Comparison of ENCODE assay signal across 27 cellular contexts in the genomic region with DNA sequence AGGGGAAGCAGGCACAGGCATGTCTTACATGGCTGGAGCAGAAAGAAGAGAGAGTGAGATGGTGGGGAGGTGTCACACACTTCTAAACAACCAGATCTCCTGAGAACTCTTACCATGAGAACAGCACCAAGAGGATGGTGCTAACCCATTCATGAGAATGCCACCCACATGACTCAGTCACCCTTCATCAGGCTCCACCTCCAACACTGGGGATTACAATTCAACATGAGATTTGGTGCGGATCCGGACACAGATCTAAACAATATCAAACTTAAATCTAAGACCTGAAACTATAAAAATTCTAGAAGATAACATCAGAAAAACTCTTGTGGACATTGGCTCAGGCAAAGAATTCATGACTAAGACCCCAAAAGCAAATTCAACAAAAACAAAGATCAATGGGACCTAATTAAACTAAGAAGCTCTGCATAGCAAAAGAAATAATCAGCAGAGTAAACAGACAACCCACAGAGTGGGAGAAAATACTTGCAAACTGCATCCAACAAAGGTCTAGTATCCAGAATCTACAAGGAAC.
"Had no signal": no experiment of that assay in that cellular context is flagged by ENCODE, and none has a peak within 500 bp of the region (broad histone marks: within the 10 kb centered on the region; RNA-seq: fewer than 3 reads in every experiment).

No MANE protein-coding gene starts in this region.

- FAIRE-seq: islet of Langerhans, small intestine had no signal

- H3K4me1 ChIP-seq: breast epithelium, uterus had no signal

- H3K27ac ChIP-seq: adrenal gland, ascending aorta, breast epithelium, esophagus muscularis mucosa, gastroesophageal sphincter, parathyroid adenoma, right lobe of liver, uterus had no signal

- H3K27me3 ChIP-seq: adrenal gland, ascending aorta, breast epithelium, esophagus muscularis mucosa, gastroesophageal sphincter, right lobe of liver, uterus had no signal

- H3K36me3 ChIP-seq: adrenal gland, ascending aorta, breast epithelium, esophagus muscularis mucosa, gastroesophageal sphincter, right lobe of liver, uterus had no signal

- H3K4me3 ChIP-seq: adrenal gland, ascending aorta, breast epithelium, esophagus muscularis mucosa, gastroesophageal sphincter, mucosa of descending colon, right lobe of liver, uterus had no signal

- H3K9me3 ChIP-seq: adrenal gland, ascending aorta, breast epithelium, esophagus muscularis mucosa, gastroesophageal sphincter, mucosa of descending colon, right lobe of liver, uterus had no signal

- ATAC-seq: activated CD8-positive, alpha-beta T cell treated with anti-CD3 and anti-CD28 coated beads, Interleukin-2, amount 10 ng/mL, durations not matched to agents 7 days and 5 days; activated naive CD4-positive, alpha-beta T cell treated with anti-CD3 and anti-CD28 coated beads, Interleukin-2, amount 50 U/mL, for 72 hours; activated T-helper 17 cell treated with anti-CD3 and anti-CD28 coated beads, Interleukin-2, amount 50 U/mL, for 72 hours; effector memory CD8-positive, alpha-beta T cell; gastroesophageal sphincter; mucosa of descending colon; right lobe of liver; stimulated activated effector memory CD8-positive, alpha-beta T cell treated with anti-CD3 and anti-CD28 coated beads, Interleukin-12 subunit alpha, Interleukin-12 subunit beta, amount 100 ng/mL, for 72 hours had no signal

- DNase-seq: activated CD4-positive, alpha-beta T cell treated with anti-CD3 and anti-CD28 coated beads, Interleukin-2, amount 10 ng/mL, durations not matched to agents 7 days and 5 days; activated CD4-positive, CD25-positive, alpha-beta regulatory T cell treated with anti-CD3 and anti-CD28 coated beads, Interleukin-2, amount 50 U/mL, for 72 hours; activated CD8-positive, alpha-beta T cell treated with anti-CD3 and anti-CD28 coated beads, Interleukin-2, amount 10 ng/mL, durations not matched to agents 7 days and 5 days; activated T-cell treated with anti-CD3 and anti-CD28 coated beads, Interleukin-2, amount 50 U/mL, for 24 hours; adrenal gland; effector memory CD8-positive, alpha-beta T cell; head of caudate nucleus; hypothalamus; mesenchymal stem cell; mucosa of descending colon; nephron progenitor cell; nucleus accumbens; right lobe of liver; small intestine; stimulated activated CD4-positive, alpha-beta T cell treated with anti-CD3 and anti-CD28 coated beads, Interleukin-2, amount 100 ng/mL, for 24 hours; T-helper 2 cell; trophoblast cell; uterus had no signal
